ENCODE assay signal across 14 cellular contexts in genomic region chr4:184811484-184812180, GRCh38. TPM values are rescaled to one million over a fixed set of nuclear protein-coding genes. Genes with fewer than 3 reads are reported as not detected.
A peak's percentile ranks its signal among the peaks of the same experiment; 100 is the strongest.
DNase-seq lines count a peak whose midpoint lies in the region; ATAC-seq, FAIRE-seq and TF ChIP-seq lines count a peak whose summit lies in the region.
"Had no signal": no experiment of that assay in that cellular context is flagged by ENCODE, and none has a peak within 500 bp of the region (broad histone marks: within the 10 kb centered on the region; RNA-seq: fewer than 3 reads in every experiment).

No MANE protein-coding gene starts in this region.

- no peaks in the 10 kb centered on the region for H3K9me3 Mint-ChIP-seq in progenitor cell of endocrine pancreas (ENCODE audit: low read depth)
- H3K9me3 Mint-ChIP-seq: mesothelial cell of epicardium, WTC11 had no signal

- DNase-seq in NB4 (ENCODE audit: low read depth) = peak; percentile 95
- DNase-seq in lower lobe of right lung = peak; percentile 78
- DNase-seq in upper lobe of right lung = no peak
- no peak for DNase-seq in urothelium cell line (ENCODE audit: low spot score)
- DNase-seq in progenitor cell of endocrine pancreas (ENCODE audit: low spot score, unreplicated experiment) = no peak
- DNase-seq: activated gamma-delta T cell, NCI-H1092, nucleus accumbens had no signal

- 48 to 92% (median 63%) methylated on average over 8 of the region's 8 CpGs for WGBS in adipose tissue, 3 donors

- no peak for FAIRE-seq in urothelium cell line (lab: Jason Lieb, UNC)
- FAIRE-seq: HTR-8/SVneo had no signal

- TF ChIP-seq CTCF in NB4 (IDR thresholded peaks at IDR 0.05; ENCODE audit: low read depth, low read length) (no peak), lower lobe of right lung (IDR thresholded peaks at IDR 0.05) (no peak), upper lobe of right lung (IDR thresholded peaks at IDR 0.05) (no peak), progenitor cell of endocrine pancreas (IDR thresholded peaks at IDR 0.05; ENCODE audit: unreplicated experiment) (no peak)

- no peak overlapping the region for H3K4me3 Mint-ChIP-seq in progenitor cell of endocrine pancreas (ENCODE audit: low read depth)
- H3K4me3 Mint-ChIP-seq: mesothelial cell of epicardium, WTC11 had no signal

- H3K9me3 ChIP-seq in lower lobe of right lung (no peaks in the 10 kb centered on the region), upper lobe of right lung (no peaks in the 10 kb centered on the region)

- no peaks in the 10 kb centered on the region for H3K36me3 Mint-ChIP-seq in progenitor cell of endocrine pancreas (ENCODE audit: insufficient read depth)
- H3K36me3 Mint-ChIP-seq: mesothelial cell of epicardium, WTC11 had no signal

- H3K27me3 ChIP-seq in lower lobe of right lung (ENCODE audit: low read depth) (no peaks in the 10 kb centered on the region), upper lobe of right lung (no peaks in the 10 kb centered on the region)

- ATAC-seq in lower lobe of right lung (peak; percentile 28 to 45), upper lobe of right lung (peak; percentile 36), HG02678 (IDR thresholded peaks at IDR 0.05; ENCODE audit: unreplicated experiment) (no peak)
- ATAC-seq: WTC11 had no signal

- H3K27ac ChIP-seq in adipose tissue (ENCODE audit: low read depth, low read length) (peak overlapping the region; percentile 30), lower lobe of right lung (peak overlapping the region; percentile 1), upper lobe of right lung (no peak overlapping the region)

- no peaks in the 10 kb centered on the region for H3K36me3 ChIP-seq in lower lobe of right lung
- no peaks in the 10 kb centered on the region for H3K36me3 ChIP-seq in upper lobe of right lung

- H3K27me3 Mint-ChIP-seq in progenitor cell of endocrine pancreas = peaks cover 29% of the 10 kb centered on the region

- peaks cover 38% of the 10 kb centered on the region for H3K4me1 Mint-ChIP-seq in progenitor cell of endocrine pancreas (ENCODE audit: low read depth)

- peaks cover 83% of the 10 kb centered on the region for H3K4me1 ChIP-seq in lower lobe of right lung
- H3K4me1 ChIP-seq in upper lobe of right lung = peaks cover 50% of the 10 kb centered on the region

- no peak for TF ChIP-seq POLR2A in NB4 (IDR thresholded peaks at IDR 0.05; ENCODE audit: extremely low read depth, insufficient read length)

- intact Hi-C loops in lower lobe of right lung (cut with DNase I) = no loop called here
- intact Hi-C loops in upper lobe of right lung (cut with DNase I) = no loop called here

- no peak overlapping the region for H3K4me3 ChIP-seq in NB4 (ENCODE audit: low read depth, low read length)
- no peak overlapping the region for H3K4me3 ChIP-seq in lower lobe of right lung
- no peak overlapping the region for H3K4me3 ChIP-seq in upper lobe of right lung
- H3K4me3 ChIP-seq: smooth muscle cell had no signal

- no peak overlapping the region for H3K27ac Mint-ChIP-seq in progenitor cell of endocrine pancreas
- H3K27ac Mint-ChIP-seq: mesothelial cell of epicardium, WTC11 had no signal

RNA-seq across cellular contexts. Expression of gene ACSL1, which starts 14.1 kb away (rescaled TPM):
- polyA plus RNA-seq in adipose tissue = 1,000 to 10,000 TPM in 1 of 3 donors, 100 to 1,000 TPM in 2; 229 to 1,419 (median 453) TPM
- total RNA-seq in lower lobe of right lung = 321 TPM
- total RNA-seq in upper lobe of right lung = 287 TPM
- total RNA-seq in progenitor cell of endocrine pancreas = 6.3 and 6.4 TPM in 2 replicates

Comparison
In these comparisons a context has a peak if more than half of its experiments do, and no peak if none do; other contexts are left out.
1. DNase-seq: peak in NB4 (single experiment) and lower lobe of right lung (single experiment); none in upper lobe of right lung (single experiment), urothelium cell line (single experiment) and progenitor cell of endocrine pancreas (single experiment).
2. RNA of gene ACSL1, which starts 14.1 kb away (total RNA-seq): 321 TPM in lower lobe of right lung (single experiment) and 287 TPM in upper lobe of right lung (single experiment); 6.3 to 6.4 TPM in progenitor cell of endocrine pancreas; every median in the first group is over 10 times any median in the second.